Comparison of ENCODE assay signal across 8 cellular contexts in the genomic region with DNA sequence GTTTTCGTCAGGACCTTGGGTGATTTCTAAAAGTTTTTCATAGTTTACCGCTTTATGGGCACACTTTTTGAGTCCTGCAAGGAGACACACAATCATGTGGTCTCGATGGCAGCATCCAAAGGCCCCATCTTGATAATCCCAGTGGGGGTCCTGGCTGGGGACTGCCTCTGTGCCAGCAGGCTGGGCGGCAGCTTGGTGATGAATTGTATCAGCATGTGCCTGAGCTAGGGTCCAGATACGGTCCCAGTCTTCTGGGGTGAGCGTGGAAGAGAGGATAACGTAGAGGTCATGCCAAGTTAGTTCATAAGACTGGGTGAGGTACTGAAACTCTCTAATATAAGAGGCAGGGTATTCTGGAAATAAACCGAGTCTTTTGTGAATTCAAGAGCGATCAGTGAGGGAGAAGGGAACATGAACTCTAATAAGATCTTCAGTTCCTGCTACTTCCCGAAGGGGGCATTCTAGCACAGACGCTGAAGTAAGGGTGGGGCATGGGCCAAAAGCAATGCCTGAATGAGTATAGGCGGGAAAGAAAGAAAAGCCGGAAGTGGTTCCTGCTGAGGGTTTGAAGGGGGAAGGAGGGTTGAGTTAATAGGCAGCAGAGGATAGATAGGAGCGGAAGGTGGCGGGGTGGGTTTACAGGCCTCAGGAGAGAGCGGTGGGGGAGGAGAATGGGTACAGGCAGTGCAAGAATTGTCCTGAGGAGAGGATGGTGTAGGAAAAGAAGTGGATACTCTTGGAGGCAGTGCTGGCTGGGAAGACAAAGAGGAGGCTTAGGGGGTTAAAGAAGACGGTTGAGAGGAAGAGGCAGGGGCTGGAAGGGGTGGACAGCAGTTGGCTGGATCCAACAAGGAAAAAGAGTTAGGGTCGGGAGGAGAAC. TPM values are rescaled to one million over a fixed set of nuclear protein-coding genes. Genes with fewer than 3 reads are reported as not detected.
DNase-seq lines count a peak whose midpoint lies in the region; ATAC-seq and TF ChIP-seq lines count a peak whose summit lies in the region.

No MANE protein-coding gene starts in this region.

- TF ChIP-seq EP300 in stomach (IDR thresholded peaks at IDR 0.05) = no peak

- no peaks in the 10 kb centered on the region for H3K36me3 Mint-ChIP-seq in activated T-helper 2 cell treated with anti-CD3 and anti-CD28 coated beads, Interferon-gamma antibody, Interleukin-2, Interleukin-4, amounts not matched to agents 10 μg/mL and 5 μg/mL and 100 μg/mL, durations not matched to agents 14 hours and 24 hours and 36 hours (ENCODE audit: low read depth)
- H3K36me3 Mint-ChIP-seq in neural progenitor cell = peaks cover 6% of the 10 kb centered on the region

- no peaks in the 10 kb centered on the region for H3K27me3 Mint-ChIP-seq in activated T-helper 2 cell treated with anti-CD3 and anti-CD28 coated beads, Interferon-gamma antibody, Interleukin-2, Interleukin-4, amounts not matched to agents 10 μg/mL and 5 μg/mL and 100 μg/mL, durations not matched to agents 14 hours and 24 hours and 36 hours (ENCODE audit: low read depth)
- H3K27me3 Mint-ChIP-seq in neural progenitor cell (ENCODE audit: insufficient read depth, low read depth) = peaks cover 3% of the 10 kb centered on the region

- no peaks in the 10 kb centered on the region for H3K9me3 Mint-ChIP-seq in activated T-helper 2 cell treated with anti-CD3 and anti-CD28 coated beads, Interferon-gamma antibody, Interleukin-2, Interleukin-4, amounts not matched to agents 10 μg/mL and 5 μg/mL and 100 μg/mL, durations not matched to agents 14 hours and 24 hours and 36 hours
- no peaks in the 10 kb centered on the region for H3K9me3 Mint-ChIP-seq in neural progenitor cell

- H3K4me1 ChIP-seq in RWPE2 (ENCODE audit: insufficient read depth, poor library complexity, severe bottlenecking) (peaks cover 6% of the 10 kb centered on the region), neural progenitor cell (peaks cover 6% of the 10 kb centered on the region), stomach (peaks cover 0 to 13% (median 11%) of the 10 kb centered on the region in 4 donors)

- no peaks in the 10 kb centered on the region for H3K79me2 ChIP-seq in neural progenitor cell (ENCODE audit: low read depth)

- H3K4me1 Mint-ChIP-seq in activated T-helper 2 cell treated with anti-CD3 and anti-CD28 coated beads, Interferon-gamma antibody, Interleukin-2, Interleukin-4, amounts not matched to agents 10 μg/mL and 5 μg/mL and 100 μg/mL, durations not matched to agents 14 hours and 24 hours and 36 hours (ENCODE audit: low read depth) = peaks cover 16% of the 10 kb centered on the region
- peaks cover 14% of the 10 kb centered on the region for H3K4me1 Mint-ChIP-seq in neural progenitor cell

- 16 to 23% (median 18%) methylated on average over 18 of the region's 18 CpGs for WGBS in stomach, 5 donors

- in situ Hi-C loops in ACHN (cut with HindIII; ENCODE audit: low pct_ligation_motif_present, low pct_unique_long_range_greater_than_20kb, low sequenced_read_pairs) = no loop called here

- H3K9me3 ChIP-seq in RWPE2 (ENCODE audit: severe bottlenecking) (no peaks in the 10 kb centered on the region), neural progenitor cell (ENCODE audit: low read depth) (no peaks in the 10 kb centered on the region), stomach (no peaks in the 10 kb centered on the region)

- peak overlapping the region; percentile 2 for H2AFZ ChIP-seq in neural progenitor cell (replicated peaks)

- peak overlapping the region; percentile 67 for H3K4me3 Mint-ChIP-seq in activated T-helper 2 cell treated with anti-CD3 and anti-CD28 coated beads, Interferon-gamma antibody, Interleukin-2, Interleukin-4, amounts not matched to agents 10 μg/mL and 5 μg/mL and 100 μg/mL, durations not matched to agents 14 hours and 24 hours and 36 hours (ENCODE audit: low read depth)
- H3K4me3 Mint-ChIP-seq in neural progenitor cell = peak overlapping the region; percentile 12

- peak overlapping the region; percentile 32 for H3K27ac ChIP-seq in RWPE2 (ENCODE audit: poor library complexity, severe bottlenecking)
- peak overlapping the region; percentile 55 for H3K27ac ChIP-seq in neural progenitor cell
- H3K27ac ChIP-seq in stomach = peak overlapping the region in 2 of 5 donors; percentile 34 to 63

- peak; percentile 96 for TF ChIP-seq CTCF in RWPE2 (IDR thresholded peaks at IDR 0.05; ENCODE audit: poor library complexity, severe bottlenecking)
- TF ChIP-seq CTCF in foreskin fibroblast (IDR thresholded peaks at IDR 0.05; ENCODE audit: low read depth, low read length) = peak; percentile 77
- TF ChIP-seq CTCF in neural progenitor cell (IDR thresholded peaks at IDR 0.05) = peak; percentile 75
- peak in 5 of 7 experiments; percentile 57 to 94 (median 76) for TF ChIP-seq CTCF in stomach (IDR thresholded peaks at IDR 0.05)

- peak overlapping the region; percentile 15 for H3K4me2 ChIP-seq in neural progenitor cell

- H3K4me3 ChIP-seq in RWPE2 (ENCODE audit: severe bottlenecking) = no peak overlapping the region
- no peak overlapping the region for H3K4me3 ChIP-seq in foreskin fibroblast (ENCODE audit: low read depth in 1 of 2, low read length in 2 of 2)
- H3K4me3 ChIP-seq in neural progenitor cell = no peak overlapping the region
- H3K4me3 ChIP-seq in stomach = no peak overlapping the region

- H3F3A ChIP-seq in neural progenitor cell (ENCODE audit: low read depth) = peaks cover 17% of the 10 kb centered on the region

- ATAC-seq in GM19043 (IDR thresholded peaks at IDR 0.05; ENCODE audit: low read depth, unreplicated experiment) (peak; percentile 71), RWPE2 (ENCODE audit: low read depth) (peak; percentile 92)

- DNase-seq in ACHN = peak; percentile 90
- peak; percentile 92 for DNase-seq in M059J (ENCODE audit: low read depth)
- no peak for DNase-seq in RWPE2 (ENCODE audit: low spot score)
- DNase-seq in activated T-helper 2 cell treated with anti-CD3 and anti-CD28 coated beads, Interferon-gamma antibody, Interleukin-2, Interleukin-4, amounts not matched to agents 10 μg/mL and 5 μg/mL and 100 μg/mL, durations not matched to agents 14 hours and 24 hours and 36 hours (ENCODE audit: low spot score) = peak; percentile 75
- peak; percentile 75 to 90 for DNase-seq in foreskin fibroblast
- DNase-seq in neural progenitor cell (ENCODE audit: low spot score) = peak; percentile 93
- peak; percentile 82 for DNase-seq in stomach

- H4K20me1 ChIP-seq in neural progenitor cell (ENCODE audit: low read depth) = no peaks in the 10 kb centered on the region

- no peak for TF ChIP-seq POLR2A in stomach (IDR thresholded peaks at IDR 0.05)

- no peak overlapping the region for H3K9ac ChIP-seq in neural progenitor cell

- peak overlapping the region; percentile 89 for H3K27ac Mint-ChIP-seq in activated T-helper 2 cell treated with anti-CD3 and anti-CD28 coated beads, Interferon-gamma antibody, Interleukin-2, Interleukin-4, amounts not matched to agents 10 μg/mL and 5 μg/mL and 100 μg/mL, durations not matched to agents 14 hours and 24 hours and 36 hours
- H3K27ac Mint-ChIP-seq in neural progenitor cell = peak overlapping the region; percentile 88

- H3K27me3 ChIP-seq in RWPE2 (ENCODE audit: insufficient read depth, poor library complexity, severe bottlenecking) (no peaks in the 10 kb centered on the region), neural progenitor cell (no peaks in the 10 kb centered on the region), stomach (no peaks in the 10 kb centered on the region)

- intact Hi-C loops in activated T-helper 2 cell treated with anti-CD3 and anti-CD28 coated beads, Interferon-gamma antibody, Interleukin-2, Interleukin-4, amounts not matched to agents 10 μg/mL and 5 μg/mL and 100 μg/mL, durations not matched to agents 14 hours and 24 hours and 36 hours (cut with micrococcal nuclease) = no loop called here
- intact Hi-C loops in stomach (cut with DNase I; ENCODE audit: low total_unique reads) = no loop called here

- H3K36me3 ChIP-seq in RWPE2 (ENCODE audit: low read depth) = no peaks in the 10 kb centered on the region
- H3K36me3 ChIP-seq in neural progenitor cell = no peaks in the 10 kb centered on the region
- H3K36me3 ChIP-seq in stomach = no peaks in the 10 kb centered on the region

RNA-seq across cellular contexts. Expression of gene ERVH48-1, which starts 1.6 kb away (rescaled TPM):
- 0.05 TPM in 1 of 2 replicates, not detected in the other for total RNA-seq in M059J (2014; rRNA removed; shearing (Covaris generic))
- total RNA-seq in activated T-helper 2 cell treated with anti-CD3 and anti-CD28 coated beads, Interferon-gamma antibody, Interleukin-2, Interleukin-4, amounts not matched to agents 10 μg/mL and 5 μg/mL and 100 μg/mL, durations not matched to agents 14 hours and 24 hours and 36 hours = 0.21 and 0.30 TPM in 2 replicates
- total RNA-seq in neural progenitor cell (ENCODE audit: low replicate concordance) (0.19 TPM in 1 of 2 replicates, not detected in the other), stomach (under 1 TPM in 1 of 5 donors, not detected in 4; 0.55 TPM)
- polyA plus RNA-seq in stomach = not detected

RNA-seq across cellular contexts. Expression of gene NDUFV3, which starts 30.7 kb away (rescaled TPM):
- 37.9 and 60.5 TPM in 2 replicates for total RNA-seq in M059J (2014; rRNA removed; shearing (Covaris generic))
- 39.6 and 45.9 TPM in 2 replicates for total RNA-seq in activated T-helper 2 cell treated with anti-CD3 and anti-CD28 coated beads, Interferon-gamma antibody, Interleukin-2, Interleukin-4, amounts not matched to agents 10 μg/mL and 5 μg/mL and 100 μg/mL, durations not matched to agents 14 hours and 24 hours and 36 hours
- total RNA-seq in neural progenitor cell (ENCODE audit: low replicate concordance) (16.7 and 24.4 TPM in 2 replicates), stomach (10 to 100 TPM; 33.9 to 51.3 (median 42.3) TPM)
- polyA plus RNA-seq in stomach = 10 to 100 TPM; 19.2 to 19.6 (median 19.3) TPM

RNA-seq across cellular contexts. Expression of gene WDR4, which starts 44.5 kb away (rescaled TPM):
- 12.0 and 21.0 TPM in 2 replicates for total RNA-seq in M059J (2014; rRNA removed; shearing (Covaris generic))
- total RNA-seq in activated T-helper 2 cell treated with anti-CD3 and anti-CD28 coated beads, Interferon-gamma antibody, Interleukin-2, Interleukin-4, amounts not matched to agents 10 μg/mL and 5 μg/mL and 100 μg/mL, durations not matched to agents 14 hours and 24 hours and 36 hours = 62.2 and 65.6 TPM in 2 replicates
- total RNA-seq in neural progenitor cell (ENCODE audit: low replicate concordance) = 5.7 and 14.6 TPM in 2 replicates
- total RNA-seq in stomach = 100 to 1,000 TPM in 1 of 5 donors, 10 to 100 TPM in 2, 1 to 10 TPM in 2; 7.6 to 285 (median 21.5) TPM
- 10 to 100 TPM in 1 of 3 donors, 1 to 10 TPM in 2; 7.5 to 10.4 (median 7.8) TPM for polyA plus RNA-seq in stomach

RNA-seq across cellular contexts. Expression of gene PKNOX1, which starts 50.6 kb away (rescaled TPM):
- 25.4 and 38.2 TPM in 2 replicates for total RNA-seq in M059J (2014; rRNA removed; shearing (Covaris generic))
- 25.6 and 26.9 TPM in 2 replicates for total RNA-seq in activated T-helper 2 cell treated with anti-CD3 and anti-CD28 coated beads, Interferon-gamma antibody, Interleukin-2, Interleukin-4, amounts not matched to agents 10 μg/mL and 5 μg/mL and 100 μg/mL, durations not matched to agents 14 hours and 24 hours and 36 hours
- total RNA-seq in neural progenitor cell (ENCODE audit: low replicate concordance) (10.3 and 11.0 TPM in 2 replicates), stomach (10 to 100 TPM in 4 of 5 donors, 1 to 10 TPM in 1; 4.9 to 88.7 (median 16.5) TPM)
- polyA plus RNA-seq in stomach = 10 to 100 TPM in 1 of 3 donors, 1 to 10 TPM in 2; 8.2 to 14.4 (median 9.1) TPM
